5 cellular contexts compared by ENCODE assay signal in genomic region chr11:65960824-65961266, GRCh38. TPM values are rescaled to one million over a fixed set of nuclear protein-coding genes. Genes with fewer than 3 reads are reported as not detected.
DNase-seq lines count a peak whose midpoint lies in the region; ATAC-seq and TF ChIP-seq lines count a peak whose summit lies in the region.

No MANE protein-coding gene starts in this region.

- 49% methylated on average over 16 of the region's 16 CpGs for WGBS in suprapubic skin

- H3K9me3 ChIP-seq in suprapubic skin: no peaks in the 10 kb centered on the region

- H3K36me3 ChIP-seq in suprapubic skin: peaks cover 19% of the 10 kb centered on the region

- no peaks in the 10 kb centered on the region for H3K27me3 ChIP-seq in suprapubic skin

- H3K4me3 ChIP-seq in foreskin fibroblast (ENCODE audit: low read depth in 1 of 2, low read length in 2 of 2) (peak overlapping the region; percentile 84 to 95), suprapubic skin (peak overlapping the region; percentile 99)

- peak overlapping the region; percentile 95 for H3K27ac ChIP-seq in suprapubic skin

- H3K4me1 ChIP-seq in suprapubic skin: peaks cover 29% of the 10 kb centered on the region

- TF ChIP-seq EP300 in suprapubic skin (IDR thresholded peaks at IDR 0.05): no peak

- in situ Hi-C loops in SK-MEL-5 (cut with HindIII; ENCODE audit: low pct_unique_long_range_greater_than_20kb, low sequenced_read_pairs): no loop called here

- no peak for ATAC-seq in HG03469 (IDR thresholded peaks at IDR 0.05; ENCODE audit: unreplicated experiment)

- TF ChIP-seq CTCF in foreskin fibroblast (IDR thresholded peaks at IDR 0.05; ENCODE audit: low read depth, low read length) (no peak), suprapubic skin (IDR thresholded peaks at IDR 0.05) (no peak)

- DNase-seq in SK-MEL-5 (ENCODE audit: low read depth, low spot score) (peak; percentile 0), foreskin fibroblast (no peak), suprapubic skin (ENCODE audit: low spot score in 2 of 2) (no peak), NCI-H446 treated with DMSO at 0.1 percent for 48 hours (lab: John Stamatoyannopoulos, UW) (no peak)

- no peak for TF ChIP-seq POLR2A in suprapubic skin (IDR thresholded peaks at IDR 0.05)

RNA-seq across cellular contexts. Expression of gene SART1, which starts 0.7 kb away (rescaled TPM):
- 40.1 and 46.5 TPM in 2 replicates for total RNA-seq in SK-MEL-5 (2014; rRNA removed; shearing (Covaris generic))
- polyA plus RNA-seq in SK-MEL-5 (2015; cell fraction: cytosol; rRNA removed): 46.9 and 58.0 TPM in 2 replicates
- 20.0 and 41.9 TPM in 2 replicates for polyA plus RNA-seq in SK-MEL-5 (2015; cell fraction: nucleus; rRNA removed)
- 10 to 100 TPM; 21.1 to 56.6 (median 26.1) TPM for total RNA-seq in suprapubic skin

RNA-seq across cellular contexts. Expression of gene TSGA10IP, which starts 15.6 kb away (rescaled TPM):
- total RNA-seq in SK-MEL-5 (2014; rRNA removed; shearing (Covaris generic)): not detected in 2 replicates
- not detected in 2 replicates for polyA plus RNA-seq in SK-MEL-5 (2015; cell fraction: cytosol; rRNA removed)
- polyA plus RNA-seq in SK-MEL-5 (2015; cell fraction: nucleus; rRNA removed): not detected in 2 replicates
- not detected for total RNA-seq in suprapubic skin

RNA-seq across cellular contexts. Expression of gene EIF1AD, which starts 41.1 kb away (rescaled TPM):
- total RNA-seq in SK-MEL-5 (2014; rRNA removed; shearing (Covaris generic)): 27.8 TPM in 2 replicates
- 21.0 and 34.9 TPM in 2 replicates for polyA plus RNA-seq in SK-MEL-5 (2015; cell fraction: cytosol; rRNA removed)
- polyA plus RNA-seq in SK-MEL-5 (2015; cell fraction: nucleus; rRNA removed): 27.8 and 31.3 TPM in 2 replicates
- 10 to 100 TPM; 51.8 to 61.6 (median 55.9) TPM for total RNA-seq in suprapubic skin

RNA-seq across cellular contexts. Expression of gene BANF1, which starts 41.5 kb away (rescaled TPM):
- total RNA-seq in SK-MEL-5 (2014; rRNA removed; shearing (Covaris generic)): 30.0 and 34.6 TPM in 2 replicates
- polyA plus RNA-seq in SK-MEL-5 (2015; cell fraction: cytosol; rRNA removed): 109 and 140 TPM in 2 replicates
- 17.1 and 29.7 TPM in 2 replicates for polyA plus RNA-seq in SK-MEL-5 (2015; cell fraction: nucleus; rRNA removed)
- 10 to 100 TPM; 32.1 to 54.2 (median 42.6) TPM for total RNA-seq in suprapubic skin

RNA-seq across cellular contexts. Expression of gene DRAP1, which starts 41.6 kb away (rescaled TPM):
- 66.5 and 72.9 TPM in 2 replicates for total RNA-seq in SK-MEL-5 (2014; rRNA removed; shearing (Covaris generic))
- polyA plus RNA-seq in SK-MEL-5 (2015; cell fraction: cytosol; rRNA removed): 65.6 and 99.1 TPM in 2 replicates
- polyA plus RNA-seq in SK-MEL-5 (2015; cell fraction: nucleus; rRNA removed): 28.3 and 31.6 TPM in 2 replicates
- total RNA-seq in suprapubic skin: 10 to 100 TPM; 54.2 to 82.5 (median 68.0) TPM
